19 cellular contexts compared by ENCODE assay signal in the genomic region with DNA sequence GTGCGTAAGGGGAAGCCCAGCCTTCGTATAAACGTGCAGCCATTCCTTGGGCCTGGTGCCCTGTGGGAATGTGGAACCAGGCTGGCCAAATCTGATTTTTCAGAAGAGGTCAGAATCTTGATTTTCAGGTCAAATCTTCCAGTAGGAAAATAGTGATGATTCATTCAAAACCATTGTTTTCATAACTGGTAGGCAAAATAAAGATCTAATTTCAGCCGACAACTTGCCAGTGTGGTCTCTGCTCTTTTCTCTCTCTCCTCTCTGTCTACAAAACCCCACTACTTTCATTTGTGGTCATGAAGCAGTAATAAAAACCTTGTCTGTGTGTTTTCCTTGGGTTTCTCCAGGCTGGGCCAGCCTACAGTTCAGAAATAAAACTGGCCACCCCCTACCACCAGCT.
DNase-seq lines count a peak whose midpoint lies in the region; ATAC-seq and TF ChIP-seq lines count a peak whose summit lies in the region.
"Had no signal": no experiment of that assay in that cellular context is flagged by ENCODE, and none has a peak within 500 bp of the region (broad histone marks: within the 10 kb centered on the region; RNA-seq: fewer than 3 reads in every experiment).

No MANE protein-coding gene starts in this region.

- TF ChIP-seq CTCF in GM12865 (IDR thresholded peaks at IDR 0.05; ENCODE audit: insufficient read depth, low read depth, low read length, missing control alignments) (no peak), fibroblast of mammary gland (conservative IDR thresholded peaks at IDR 0.05; ENCODE audit: control insufficient read depth, insufficient read depth, low read depth, low read length) (no peak), RWPE1 (conservative IDR thresholded peaks at IDR 0.05; ENCODE audit: low read depth) (no peak)

- DNase-seq in GM12865 (ENCODE audit: low read depth) (peak; percentile 34), fibroblast of mammary gland (ENCODE audit: low read depth) (peak; percentile 8), non-pigmented ciliary epithelial cell (ENCODE audit: low read depth) (peak; percentile 10), hypothalamus (lab: John Stamatoyannopoulos, UW) (no peak), RWPE1 (ENCODE audit: low spot score) (no peak), NCI-H226 (no peak)
- DNase-seq: activated CD4-positive, alpha-beta T cell treated with anti-CD3 and anti-CD28 coated beads, Interleukin-2, amount 50 U/mL, for 48 hours; aorta; BE2C; DMS 273 treated with DMSO at 0.1 percent for 48 hours; effector CD4-positive, alpha-beta T cell; NCI-H1048; NCI-H345; psoas muscle had no signal

- no peak overlapping the region for H3K4me3 ChIP-seq in GM12865 (ENCODE audit: low read depth, low read length)
- no peak overlapping the region for H3K4me3 ChIP-seq in fibroblast of mammary gland (ENCODE audit: control insufficient read depth, low read depth, low read length)
- H3K4me3 ChIP-seq: gastroesophageal sphincter, psoas muscle, thoracic aorta had no signal

- POLR2A ChIA-PET in RWPE1 (lab: Yijun Ruan, JAX; ENCODE audit: low non-redundant PET), result no interaction called here

- ATAC-seq in SK-N-SH treated with all-trans-retinoic acid at 6 μM for 48 hours (peak; percentile 55), GM18868 (IDR thresholded peaks at IDR 0.05; ENCODE audit: unreplicated experiment) (no peak)
- ATAC-seq: gastroesophageal sphincter, HepG2, psoas muscle had no signal

- no peak overlapping the region for H3K27ac ChIP-seq in RWPE1
- H3K27ac ChIP-seq: gastroesophageal sphincter, psoas muscle, thoracic aorta had no signal

- CTCF ChIA-PET in RWPE1 (lab: Yijun Ruan, JAX), result no interaction called here

TF ChIP-seq in SK-N-SH treated with all-trans-retinoic acid at 6 μM for 48 hours, 23 proteins besides CTCF, POLR2A, EP300 and RAD21:
- peak; percentile 76 for TF ChIP-seq ZFP3 (CRISPR knock-in tag; IDR thresholded peaks at IDR 0.05)
- no peak for TF ChIP-seq ARNTL (CRISPR knock-in tag; IDR thresholded peaks at IDR 0.05; ENCODE audit: borderline replicate concordance, low read depth)

Comparison
In these comparisons a context has a peak if more than half of its experiments do, and no peak if none do; other contexts are left out.
1. DNase-seq: peak in GM12865 (single experiment), fibroblast of mammary gland (single experiment) and non-pigmented ciliary epithelial cell (single experiment); none in hypothalamus (0 of 51), RWPE1 (single experiment) and NCI-H226 (single experiment).